8 cellular contexts compared by ENCODE assay signal in genomic region chr2:207239222-207239674, GRCh38.
DNase-seq lines count a peak whose midpoint lies in the region; ATAC-seq lines count a peak whose summit lies in the region.

No MANE protein-coding gene starts in this region.

- H3K27ac ChIP-seq in SJSA1 (peak overlapping the region; percentile 66), epithelial cell of prostate (peak overlapping the region; percentile 100)
- H3K27ac ChIP-seq in CD8-positive, alpha-beta memory T cell (ENCODE audit: low read depth, low read length) = no peak overlapping the region

- peak overlapping the region in 1 of 7 donors; percentile 3 for H3K4me3 Mint-ChIP-seq in CD8-positive, alpha-beta memory T cell

- no peak overlapping the region for H3K27ac Mint-ChIP-seq in CD8-positive, alpha-beta memory T cell

- H3K4me3 ChIP-seq in SJSA1 = no peak overlapping the region
- no peak overlapping the region for H3K4me3 ChIP-seq in CD8-positive, alpha-beta memory T cell (ENCODE audit: low read length)

- POLR2A ChIA-PET in CD8-positive, alpha-beta memory T cell (lab: Charles Lee) = no interaction called here

- no peaks in the 10 kb centered on the region; the same call in 1 of the 2 replicates for H3K9me3 ChIP-seq in SJSA1 (replicated peaks)
- H3K9me3 ChIP-seq in CD8-positive, alpha-beta memory T cell (ENCODE audit: low read length) = no peaks in the 10 kb centered on the region

- intact Hi-C loops in posterior vena cava (cut with DNase I) = loop anchor here in 1 of 2 donors (10.0 kb wide), 1 partner anchor 254 kb away; no protein-coding TSS in a partner anchor

- peaks cover 49% of the 10 kb centered on the region for H3K4me1 ChIP-seq in SJSA1 (replicated peaks)
- peaks cover 28% of the 10 kb centered on the region for H3K4me1 ChIP-seq in CD8-positive, alpha-beta memory T cell (ENCODE audit: insufficient read depth, low read length)

- CTCF ChIA-PET in CD8-positive, alpha-beta memory T cell (lab: Charles Lee) = no interaction called here

- no peaks in the 10 kb centered on the region for H3K27me3 Mint-ChIP-seq in CD8-positive, alpha-beta memory T cell

- peak; percentile 97 for DNase-seq in Daoy (ENCODE audit: low read depth)
- peak; percentile 91 to 93 for DNase-seq in SJSA1 (ENCODE audit: low read depth in 1 of 2, low spot score in 2 of 2)
- DNase-seq in epithelial cell of prostate (ENCODE audit: low read depth, low spot score) = peak; percentile 100
- DNase-seq in posterior vena cava (ENCODE audit: low spot score) = peak; percentile 89
- DNase-seq in T-helper 9 cell = no peak
- DNase-seq in CD8-positive, alpha-beta memory T cell = no peak

- H3K36me3 ChIP-seq in SJSA1 = 0 out of 2 replicates have a peak, but pooled peaks cover 3% of the 10 kb centered on the region
- H3K36me3 ChIP-seq in CD8-positive, alpha-beta memory T cell (ENCODE audit: insufficient read depth, low read length) = no peaks in the 10 kb centered on the region

- H3K27me3 ChIP-seq in SJSA1 (replicated peaks) = no peaks in the 10 kb centered on the region
- H3K27me3 ChIP-seq in CD8-positive, alpha-beta memory T cell (ENCODE audit: insufficient read depth, low read length, poor library complexity, severe bottlenecking) = no peaks in the 10 kb centered on the region

- H3K9me3 Mint-ChIP-seq in CD8-positive, alpha-beta memory T cell = no peaks in the 10 kb centered on the region

- no peaks in the 10 kb centered on the region for H3K4me1 Mint-ChIP-seq in CD8-positive, alpha-beta memory T cell

- ATAC-seq in HG02763 (IDR thresholded peaks at IDR 0.05; ENCODE audit: unreplicated experiment) (no peak), HG02870 (IDR thresholded peaks at IDR 0.05; ENCODE audit: unreplicated experiment) (no peak)

- H3K36me3 Mint-ChIP-seq in CD8-positive, alpha-beta memory T cell = peaks cover 0 to 2% (median 0%) of the 10 kb centered on the region in 3 donors

Comparison
In these comparisons a context has a peak if more than half of its experiments do, and no peak if none do; other contexts are left out.
1. DNase-seq: peak in Daoy (single experiment), SJSA1 (2 of 2), epithelial cell of prostate (single experiment) and posterior vena cava (single experiment); none in T-helper 9 cell (single experiment) and CD8-positive, alpha-beta memory T cell (0 of 5).